ENCODE assay signal across 8 cellular contexts in genomic region chr2:197889041-197889440, GRCh38.
DNase-seq lines count a peak whose midpoint lies in the region; ATAC-seq and TF ChIP-seq lines count a peak whose summit lies in the region.

No MANE protein-coding gene starts in this region.

- POLR2A ChIA-PET in activated CD4-positive, alpha-beta memory T cell treated with anti-CD3 and anti-CD28 coated beads for 36 hours (lab: Charles Lee) = interaction anchor here (1.0 to 2.1 kb wide), 3 partner anchors 10 to 51 kb away, joined by 3 to 10 read pairs (median 3); no protein-coding TSS in a partner anchor

- no peaks in the 10 kb centered on the region for H3K9me3 Mint-ChIP-seq in activated CD4-positive, alpha-beta memory T cell treated with anti-CD3 and anti-CD28 coated beads for 36 hours

- H3K27me3 Mint-ChIP-seq in activated CD4-positive, alpha-beta memory T cell treated with anti-CD3 and anti-CD28 coated beads for 36 hours = no peaks in the 10 kb centered on the region

- H3K36me3 Mint-ChIP-seq in activated CD4-positive, alpha-beta memory T cell treated with anti-CD3 and anti-CD28 coated beads for 36 hours = peaks cover 4% of the 10 kb centered on the region

- no peak overlapping the region for H3K4me3 ChIP-seq in GM12864 (ENCODE audit: low read depth, low read length)

- TF ChIP-seq CTCF in GM12864 (IDR thresholded peaks at IDR 0.05; ENCODE audit: low read depth, low read length, missing control alignments) = no peak

- CTCF ChIA-PET in activated CD4-positive, alpha-beta memory T cell treated with anti-CD3 and anti-CD28 coated beads for 36 hours (lab: Charles Lee) = interaction anchor here (0.9 to 1.0 kb wide), 4 partner anchors 22 to 408 kb away, joined by 3 read pairs; no protein-coding TSS in a partner anchor

- ATAC-seq in GM21390 (IDR thresholded peaks at IDR 0.05; ENCODE audit: unreplicated experiment) (peak; percentile 98), HG03565 (IDR thresholded peaks at IDR 0.05; ENCODE audit: unreplicated experiment) (peak; percentile 98)

- intact Hi-C loops in activated CD4-positive, alpha-beta memory T cell treated with anti-CD3 and anti-CD28 coated beads for 36 hours (cut with micrococcal nuclease) = loop anchor here (1.0 to 5.0 kb wide), 9 partner anchors 16 to 182 kb away; partner anchors contain the start of genes MARS2 and PLCL1

- H3K4me1 Mint-ChIP-seq in activated CD4-positive, alpha-beta memory T cell treated with anti-CD3 and anti-CD28 coated beads for 36 hours (ENCODE audit: low read depth) = peaks cover 36% of the 10 kb centered on the region

- DNase-seq in GM12864 (ENCODE audit: low read depth) (peak; percentile 48), iPS DF 4.7 (ENCODE audit: extremely low read depth, low spot score) (peak; percentile 22), occipital lobe (lab: John Stamatoyannopoulos, UW) (no peak), kidney glomerular epithelial cell (lab: John Stamatoyannopoulos, UW) (no peak), NCI-H82 treated with DMSO at 0.1 percent for 48 hours (lab: John Stamatoyannopoulos, UW; ENCODE audit: unreplicated experiment) (no peak)
- peak; percentile 58 for DNase-seq in activated CD4-positive, alpha-beta memory T cell treated with anti-CD3 and anti-CD28 coated beads for 36 hours

- H3K27ac Mint-ChIP-seq in activated CD4-positive, alpha-beta memory T cell treated with anti-CD3 and anti-CD28 coated beads for 36 hours = peak overlapping the region; percentile 79

- H3K4me3 Mint-ChIP-seq in activated CD4-positive, alpha-beta memory T cell treated with anti-CD3 and anti-CD28 coated beads for 36 hours = no peak overlapping the region

Comparison
In these comparisons a context has a peak if more than half of its experiments do, and no peak if none do; other contexts are left out.
1. DNase-seq: peak in GM12864 (single experiment), activated CD4-positive, alpha-beta memory T cell treated with anti-CD3 and anti-CD28 coated beads for 36 hours (single experiment) and iPS DF 4.7 (single experiment); none in occipital lobe (single experiment), kidney glomerular epithelial cell (single experiment) and NCI-H82 treated with DMSO at 0.1 percent for 48 hours (single experiment).